ENCODE assay signal across 1 cellular context in genomic region chr1:66247415-66248208, GRCh38.
TF ChIP-seq lines count a peak whose summit lies in the region.

No MANE protein-coding gene starts in this region.

TF ChIP-seq in GM12878, 131 proteins besides CTCF, POLR2A, EP300 and RAD21 (continued from another document):
- TF ChIP-seq ATF2 (IDR thresholded peaks at IDR 0.05; ENCODE audit: low read length) (peak; percentile 45; the same call in 1 of the 2 replicates), TCF12 (IDR thresholded peaks at IDR 0.05; ENCODE audit: low read depth, low read length) (no peak), NR2C2 (IDR thresholded peaks at IDR 0.05; ENCODE audit: borderline replicate concordance, control insufficient read depth, insufficient read length, low read depth) (no peak)
